12 cellular contexts compared by ENCODE assay signal in the genomic region with DNA sequence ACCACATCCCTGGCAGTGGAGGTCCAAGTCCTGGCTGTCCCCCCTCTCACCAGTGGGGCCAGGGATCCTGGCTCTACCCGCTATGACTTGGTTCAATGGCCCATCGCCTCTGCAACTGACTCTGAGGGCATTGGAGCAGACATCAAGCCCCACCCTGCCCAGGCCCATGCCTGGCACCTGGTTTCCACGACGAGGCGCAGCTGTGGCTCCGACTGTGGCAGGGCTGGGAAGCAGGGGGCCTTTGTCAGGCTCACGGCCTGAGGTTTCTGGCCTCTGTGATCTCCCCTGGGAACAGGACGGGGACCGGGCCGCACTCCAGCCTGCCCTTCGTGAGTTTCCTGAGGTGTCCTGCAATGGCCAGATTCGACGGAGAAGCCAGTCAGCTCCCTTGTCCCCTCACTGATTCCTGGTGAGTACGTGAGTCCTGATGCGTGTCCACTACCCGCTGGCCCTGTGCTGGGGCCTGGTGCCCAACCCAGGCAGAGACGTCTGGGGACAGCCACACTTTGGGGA.
"Had no signal": no experiment of that assay in that cellular context is flagged by ENCODE, and none has a peak within 500 bp of the region (broad histone marks: within the 10 kb centered on the region; RNA-seq: fewer than 3 reads in every experiment).

No MANE protein-coding gene starts in this region.

- H3K27ac ChIP-seq: breast epithelium, psoas muscle, thoracic aorta, VCaP had no signal

- H3K27ac Mint-ChIP-seq: activated CD4-positive, alpha-beta T cell treated with anti-CD3 and anti-CD28 coated beads for 36 hours; endodermal cell; natural killer cell; stimulated activated naive CD8-positive, alpha-beta T cell treated with anti-CD3 and anti-CD28 coated beads, Interleukin-15, amount 100 ng/mL, for 72 hours had no signal

- DNase-seq: hippocampal formation; natural killer cell; stimulated activated naive CD8-positive, alpha-beta T cell treated with anti-CD3 and anti-CD28 coated beads, Interleukin-15, amount 100 ng/mL, for 72 hours had no signal

- H3K27me3 Mint-ChIP-seq: activated CD4-positive, alpha-beta T cell treated with anti-CD3 and anti-CD28 coated beads for 36 hours had no signal

- ATAC-seq: activated CD4-positive, alpha-beta T cell treated with anti-CD3 and anti-CD28 coated beads for 36 hours; natural killer cell; psoas muscle; stimulated activated naive CD8-positive, alpha-beta T cell treated with anti-CD3 and anti-CD28 coated beads, Interleukin-15, amount 100 ng/mL, for 72 hours had no signal

- H3K4me1 Mint-ChIP-seq: endodermal cell had no signal

- H3K36me3 Mint-ChIP-seq: activated naive CD8-positive, alpha-beta T cell treated with anti-CD3 and anti-CD28 coated beads, Interleukin-2, amount 10 ng/mL, durations not matched to agents 7 days and 5 days; natural killer cell had no signal

- H3K9me3 ChIP-seq: breast epithelium, mucosa of descending colon, psoas muscle, thoracic aorta had no signal

- H3K4me3 Mint-ChIP-seq: activated CD4-positive, alpha-beta T cell treated with anti-CD3 and anti-CD28 coated beads for 36 hours; activated naive CD8-positive, alpha-beta T cell treated with anti-CD3 and anti-CD28 coated beads, Interleukin-2, amount 10 ng/mL, durations not matched to agents 7 days and 5 days; endodermal cell had no signal

- H3K9me3 Mint-ChIP-seq: activated naive CD8-positive, alpha-beta T cell treated with anti-CD3 and anti-CD28 coated beads, Interleukin-2, amount 10 ng/mL, durations not matched to agents 7 days and 5 days; natural killer cell; stimulated activated naive CD8-positive, alpha-beta T cell treated with anti-CD3 and anti-CD28 coated beads, Interleukin-15, amount 100 ng/mL, for 72 hours had no signal

- H3K4me3 ChIP-seq: breast epithelium, lung, mucosa of descending colon, psoas muscle, thoracic aorta had no signal

- H3K36me3 ChIP-seq: breast epithelium, thoracic aorta had no signal
